Comparison of ENCODE assay signal across 18 cellular contexts in the genomic region with DNA sequence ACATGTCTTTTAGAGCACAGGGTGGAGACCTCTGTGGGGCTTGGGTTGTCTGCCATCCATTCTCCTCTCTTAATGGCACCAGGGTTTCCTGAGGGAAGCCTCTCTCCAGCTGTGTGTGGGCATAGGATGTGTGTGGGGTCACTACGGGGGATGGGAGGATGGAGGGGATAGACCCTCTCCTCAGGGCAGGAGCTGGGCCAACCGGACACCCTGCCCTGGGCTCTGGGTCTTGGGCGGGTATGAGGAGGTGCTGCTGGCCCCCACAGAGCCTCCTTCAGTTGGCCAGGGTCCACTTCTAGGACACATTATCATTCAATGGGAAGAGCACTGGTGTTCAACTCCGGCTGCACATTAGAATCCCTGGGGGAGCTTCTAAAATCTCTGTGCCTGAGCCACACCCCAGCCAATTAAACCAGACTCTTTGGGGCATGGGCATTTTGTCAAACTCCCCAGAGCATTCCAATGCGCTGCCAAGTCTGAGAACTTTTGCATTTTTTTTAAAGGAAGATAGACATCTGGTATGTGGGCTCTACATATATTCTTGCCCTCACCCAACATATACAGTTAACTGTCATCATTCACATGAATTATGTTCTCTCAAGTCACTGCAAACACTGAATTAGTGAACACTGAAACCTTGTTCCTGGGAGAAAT. TPM values are rescaled to one million over a fixed set of nuclear protein-coding genes. Genes with fewer than 3 reads are reported as not detected.
DNase-seq lines count a peak whose midpoint lies in the region; ATAC-seq and TF ChIP-seq lines count a peak whose summit lies in the region.
"Had no signal": no experiment of that assay in that cellular context is flagged by ENCODE, and none has a peak within 500 bp of the region (broad histone marks: within the 10 kb centered on the region; RNA-seq: fewer than 3 reads in every experiment).

No MANE protein-coding gene starts in this region.

- no peak overlapping the region for H3K4me3 Mint-ChIP-seq in activated naive CD8-positive, alpha-beta T cell treated with anti-CD3 and anti-CD28 coated beads, Interleukin-2, amount 50 U/mL, for 24 hours
- no peak overlapping the region for H3K4me3 Mint-ChIP-seq in activated naive CD8-positive, alpha-beta T cell treated with anti-CD3 and anti-CD28 coated beads for 36 hours
- H3K4me3 Mint-ChIP-seq in effector memory CD8-positive, alpha-beta T cell: peak overlapping the region; percentile 4 to 23

- H3K9me3 Mint-ChIP-seq in activated naive CD8-positive, alpha-beta T cell treated with anti-CD3 and anti-CD28 coated beads, Interleukin-2, amount 50 U/mL, for 24 hours: no peaks in the 10 kb centered on the region
- H3K9me3 Mint-ChIP-seq in activated naive CD8-positive, alpha-beta T cell treated with anti-CD3 and anti-CD28 coated beads for 36 hours: no peaks in the 10 kb centered on the region
- no peaks in the 10 kb centered on the region for H3K9me3 Mint-ChIP-seq in effector memory CD8-positive, alpha-beta T cell
- H3K9me3 Mint-ChIP-seq: activated naive CD8-positive, alpha-beta T cell treated with anti-CD3 and anti-CD28 coated beads, Interleukin-2, amount 10 ng/mL, durations not matched to agents 7 days and 5 days had no signal

- intact Hi-C loops in OCI-LY7 (cut with micrococcal nuclease; ENCODE audit: unreplicated experiment) (no loop called here), upper lobe of right lung (cut with DNase I) (no loop called here)

- H3K79me2 ChIP-seq in OCI-LY7 (ENCODE audit: insufficient read depth, low read depth, low read length): peaks cover 38% of the 10 kb centered on the region

- no peaks in the 10 kb centered on the region for H3K36me3 Mint-ChIP-seq in activated naive CD8-positive, alpha-beta T cell treated with anti-CD3 and anti-CD28 coated beads, Interleukin-2, amount 50 U/mL, for 24 hours (ENCODE audit: low read depth)
- H3K36me3 Mint-ChIP-seq in activated naive CD8-positive, alpha-beta T cell treated with anti-CD3 and anti-CD28 coated beads for 36 hours: peaks cover 5% of the 10 kb centered on the region
- H3K36me3 Mint-ChIP-seq in effector memory CD8-positive, alpha-beta T cell (ENCODE audit: insufficient read depth): peaks cover 13% of the 10 kb centered on the region
- H3K36me3 Mint-ChIP-seq: activated naive CD8-positive, alpha-beta T cell treated with anti-CD3 and anti-CD28 coated beads, Interleukin-2, amount 10 ng/mL, durations not matched to agents 7 days and 5 days had no signal

- H3K9me3 ChIP-seq in OCI-LY7 (ENCODE audit: low read length) (no peaks in the 10 kb centered on the region), upper lobe of right lung (no peaks in the 10 kb centered on the region)
- H3K9me3 ChIP-seq: esophagus squamous epithelium, tibial nerve had no signal

- H4K20me1 ChIP-seq in OCI-LY7 (ENCODE audit: insufficient read depth, low read length): no peaks in the 10 kb centered on the region

- H3K27me3 Mint-ChIP-seq in activated naive CD8-positive, alpha-beta T cell treated with anti-CD3 and anti-CD28 coated beads, Interleukin-2, amount 50 U/mL, for 24 hours: no peaks in the 10 kb centered on the region
- no peaks in the 10 kb centered on the region for H3K27me3 Mint-ChIP-seq in activated naive CD8-positive, alpha-beta T cell treated with anti-CD3 and anti-CD28 coated beads for 36 hours
- H3K27me3 Mint-ChIP-seq in effector memory CD8-positive, alpha-beta T cell: no peaks in the 10 kb centered on the region

- H3K27ac Mint-ChIP-seq in activated naive CD8-positive, alpha-beta T cell treated with anti-CD3 and anti-CD28 coated beads, Interleukin-2, amount 50 U/mL, for 24 hours: peak overlapping the region; percentile 8
- H3K27ac Mint-ChIP-seq in activated naive CD8-positive, alpha-beta T cell treated with anti-CD3 and anti-CD28 coated beads for 36 hours: no peak overlapping the region
- H3K27ac Mint-ChIP-seq in effector memory CD8-positive, alpha-beta T cell: peak overlapping the region; percentile 26 to 51
- H3K27ac Mint-ChIP-seq: activated naive CD8-positive, alpha-beta T cell treated with anti-CD3 and anti-CD28 coated beads, Interleukin-2, amount 10 ng/mL, durations not matched to agents 7 days and 5 days had no signal

- peaks cover 19% of the 10 kb centered on the region for H3K36me3 ChIP-seq in OCI-LY7 (ENCODE audit: insufficient read depth, low read length)
- H3K36me3 ChIP-seq in upper lobe of right lung: peaks cover 6% of the 10 kb centered on the region

- peaks cover 45% of the 10 kb centered on the region for H3K4me1 Mint-ChIP-seq in activated naive CD8-positive, alpha-beta T cell treated with anti-CD3 and anti-CD28 coated beads, Interleukin-2, amount 50 U/mL, for 24 hours
- peaks cover 34% of the 10 kb centered on the region for H3K4me1 Mint-ChIP-seq in activated naive CD8-positive, alpha-beta T cell treated with anti-CD3 and anti-CD28 coated beads for 36 hours
- peaks cover 39 to 45% of the 10 kb centered on the region in 2 donors for H3K4me1 Mint-ChIP-seq in effector memory CD8-positive, alpha-beta T cell (ENCODE audit: low read depth in 2 of 2)

- ATAC-seq in activated naive CD8-positive, alpha-beta T cell treated with anti-CD3 and anti-CD28 coated beads, Interleukin-2, amount 50 U/mL, for 24 hours: no peak
- ATAC-seq in effector memory CD8-positive, alpha-beta T cell (replicated peaks): no peak
- peak; percentile 19 for ATAC-seq in upper lobe of right lung
- no peak for ATAC-seq in GM19324 (IDR thresholded peaks at IDR 0.05; ENCODE audit: low FRiP score, unreplicated experiment)

- H3K9me2 ChIP-seq in OCI-LY7 (ENCODE audit: insufficient read depth, low read length): no peaks in the 10 kb centered on the region

- H2AFZ ChIP-seq in OCI-LY7 (ENCODE audit: low read length): no peak overlapping the region

- peak overlapping the region; percentile 91 for H3K4me2 ChIP-seq in OCI-LY7 (ENCODE audit: low read length)

- H3K4me1 ChIP-seq in OCI-LY7 (ENCODE audit: insufficient read depth, low read length, poor library complexity, severe bottlenecking) (peaks cover 74% of the 10 kb centered on the region), upper lobe of right lung (peaks cover 21% of the 10 kb centered on the region)

- no peaks in the 10 kb centered on the region for H3K27me3 ChIP-seq in upper lobe of right lung
- H3K27me3 ChIP-seq: esophagus squamous epithelium, tibial nerve had no signal

- POLR2A ChIA-PET in OCI-LY7 (lab: Charles Lee): interaction anchor here (0.5 to 9.5 kb wide), 8 partner anchors 11 to 119 kb away, joined by 3 to 72 read pairs (median 7); a partner anchor contains a TSS

- BruUV-seq in OCI-LY7 (replicated peaks; lab: Mats Ljungman, UMichigan): no TSS peak

- CTCF ChIA-PET in OCI-LY7 (lab: Charles Lee; ENCODE audit: unreplicated experiment): interaction anchor here (1.0 to 1.8 kb wide), 3 partner anchors 12 to 125 kb away, joined by 3 to 4 read pairs (median 3); no protein-coding TSS in a partner anchor

- peak overlapping the region; percentile 55 for H3K4me3 ChIP-seq in OCI-LY7 (ENCODE audit: low read depth, low read length, poor library complexity, severe bottlenecking)
- H3K4me3 ChIP-seq in upper lobe of right lung: no peak overlapping the region
- H3K4me3 ChIP-seq: esophagus squamous epithelium, tibial nerve had no signal

- peak overlapping the region; percentile 95 for H3K27ac ChIP-seq in OCI-LY7 (ENCODE audit: low read depth, low read length, poor library complexity, severe bottlenecking)
- H3K27ac ChIP-seq in upper lobe of right lung: no peak overlapping the region
- H3K27ac ChIP-seq: tibial nerve had no signal

- DNase-seq in activated naive CD8-positive, alpha-beta T cell treated with anti-CD3 and anti-CD28 coated beads, Interleukin-2, amount 50 U/mL, for 24 hours: no peak
- no peak for DNase-seq in activated naive CD8-positive, alpha-beta T cell treated with anti-CD3 and anti-CD28 coated beads for 36 hours
- no peak for DNase-seq in OCI-LY7 (ENCODE audit: low spot score)
- no peak for DNase-seq in effector memory CD8-positive, alpha-beta T cell
- no peak for DNase-seq in upper lobe of right lung
- no peak for DNase-seq in cortex of kidney (lab: John Stamatoyannopoulos, UW)
- no peak for DNase-seq in GM20000 (ENCODE audit: low spot score)
- DNase-seq: ACHN; activated CD8-positive, alpha-beta memory T cell treated with anti-CD3 and anti-CD28 coated beads for 24 hours; activated naive CD8-positive, alpha-beta T cell treated with anti-CD3 and anti-CD28 coated beads, Interleukin-2, amount 10 ng/mL, durations not matched to agents 7 days and 5 days; esophagus squamous epithelium; NCI-H1105; NCI-H510A treated with DMSO at 0.1 percent for 48 hours; occipital lobe; SIG-M5; stimulated activated CD4-positive, alpha-beta T cell treated with anti-CD3 and anti-CD28 coated beads, Interleukin-12 subunit alpha, Interleukin-12 subunit beta, amount 100 ng/mL, for 4 hours had no signal

- no peak for TF ChIP-seq CTCF in OCI-LY7 (conservative IDR thresholded peaks at IDR 0.05; ENCODE audit: low read length)
- TF ChIP-seq CTCF in upper lobe of right lung (IDR thresholded peaks at IDR 0.05): no peak
- TF ChIP-seq CTCF in GM20000 (IDR thresholded peaks at IDR 0.05; ENCODE audit: extremely low read depth, missing control alignments): no peak

RNA-seq across cellular contexts. Expression of a gene that starts 38.5 kb away (rescaled TPM):
- 1 to 10 TPM; 1.6 to 2.0 TPM for total RNA-seq in activated naive CD8-positive, alpha-beta T cell treated with anti-CD3 and anti-CD28 coated beads for 36 hours
- 16.3 and 19.3 TPM in 2 replicates for total RNA-seq in OCI-LY7 (2014; rRNA removed; shearing (Covaris generic))
- total RNA-seq in OCI-LY7 (2022): 34.9 and 38.2 TPM in 2 replicates
- 24.2 TPM for total RNA-seq in upper lobe of right lung

Comparison
In these comparisons a context has a peak if more than half of its experiments do, and no peak if none do; other contexts are left out.
1. H3K4me3 Mint-ChIP-seq: peak in effector memory CD8-positive, alpha-beta T cell (2 of 2); none in activated naive CD8-positive, alpha-beta T cell treated with anti-CD3 and anti-CD28 coated beads, Interleukin-2, amount 50 U/mL, for 24 hours (single experiment) and activated naive CD8-positive, alpha-beta T cell treated with anti-CD3 and anti-CD28 coated beads for 36 hours (single experiment).